In genomic region chr9:87596862-87597261, GRCh38 we compare ENCODE assay signal across 16 cellular contexts.
DNase-seq lines count a peak whose midpoint lies in the region; ATAC-seq and TF ChIP-seq lines count a peak whose summit lies in the region.
"Had no signal": no experiment of that assay in that cellular context is flagged by ENCODE, and none has a peak within 500 bp of the region (broad histone marks: within the 10 kb centered on the region; RNA-seq: fewer than 3 reads in every experiment).

No MANE protein-coding gene starts in this region.

- no peaks in the 10 kb centered on the region for H3K9me3 ChIP-seq in gastroesophageal sphincter
- H3K9me3 ChIP-seq in testis, result no peaks in the 10 kb centered on the region

- H3K36me3 ChIP-seq in gastroesophageal sphincter (no peaks in the 10 kb centered on the region), testis (ENCODE audit: low read depth, missing control alignments) (no peaks in the 10 kb centered on the region)

- no peak for TF ChIP-seq EP300 in gastroesophageal sphincter (IDR thresholded peaks at IDR 0.05)

- intact Hi-C loops in testis (cut with DNase I; ENCODE audit: low total_unique reads), result no loop called here

- CTCF ChIA-PET in activated CD8-positive, alpha-beta T cell treated with anti-CD3 and anti-CD28 coated beads, Interleukin-2, amount 10 ng/mL, durations not matched to agents 7 days and 5 days (lab: Charles Lee), result no interaction called here

- H3K27ac ChIP-seq in gastroesophageal sphincter (peak overlapping the region; percentile 21 to 87 (median 82)), testis (no peak overlapping the region)
- H3K27ac ChIP-seq: C4-2B had no signal

- WGBS in gastroesophageal sphincter (ENCODE audit: low coverage in 1 of 2), 2 donors, result 37% methylated on average over 6 of the region's 7 CpGs; no CpG with 5 or more reads in 1 of the 2 donors
- 0 to 55% methylated on average over 1 to 7 of the region's 7 CpGs for WGBS in testis, 2 donors

- no peaks in the 10 kb centered on the region for H3K4me1 Mint-ChIP-seq in activated CD8-positive, alpha-beta T cell treated with anti-CD3 and anti-CD28 coated beads, Interleukin-2, amount 10 ng/mL, durations not matched to agents 7 days and 5 days (ENCODE audit: low read depth)
- H3K4me1 Mint-ChIP-seq: central memory CD8-positive, alpha-beta T cell had no signal

- H3K36me3 Mint-ChIP-seq in activated CD8-positive, alpha-beta T cell treated with anti-CD3 and anti-CD28 coated beads, Interleukin-2, amount 10 ng/mL, durations not matched to agents 7 days and 5 days (ENCODE audit: low read depth), result no peaks in the 10 kb centered on the region

- H3K4me3 ChIP-seq in gastroesophageal sphincter (no peak overlapping the region), testis (no peak overlapping the region)

- H3K27me3 Mint-ChIP-seq in activated CD8-positive, alpha-beta T cell treated with anti-CD3 and anti-CD28 coated beads, Interleukin-2, amount 10 ng/mL, durations not matched to agents 7 days and 5 days (ENCODE audit: low read depth), result no peaks in the 10 kb centered on the region

- H3K9me3 Mint-ChIP-seq in activated CD8-positive, alpha-beta T cell treated with anti-CD3 and anti-CD28 coated beads, Interleukin-2, amount 10 ng/mL, durations not matched to agents 7 days and 5 days (ENCODE audit: insufficient read depth), result no peaks in the 10 kb centered on the region
- H3K9me3 Mint-ChIP-seq: activated naive CD4-positive, alpha-beta T cell treated with anti-CD3 and anti-CD28 coated beads for 36 hours; central memory CD8-positive, alpha-beta T cell had no signal

- POLR2A ChIA-PET in activated CD8-positive, alpha-beta T cell treated with anti-CD3 and anti-CD28 coated beads, Interleukin-2, amount 10 ng/mL, durations not matched to agents 7 days and 5 days (lab: Charles Lee), result no interaction called here

- H3K27me3 ChIP-seq in gastroesophageal sphincter (no peaks in the 10 kb centered on the region), testis (no peaks in the 10 kb centered on the region)

- no peak overlapping the region for H3K27ac Mint-ChIP-seq in activated CD8-positive, alpha-beta T cell treated with anti-CD3 and anti-CD28 coated beads, Interleukin-2, amount 10 ng/mL, durations not matched to agents 7 days and 5 days
- H3K27ac Mint-ChIP-seq: activated naive CD4-positive, alpha-beta T cell treated with anti-CD3 and anti-CD28 coated beads for 36 hours had no signal

- ATAC-seq in gastroesophageal sphincter, result peak; percentile 30
- no peak for ATAC-seq in activated CD8-positive, alpha-beta T cell treated with anti-CD3 and anti-CD28 coated beads, Interleukin-2, amount 10 ng/mL, durations not matched to agents 7 days and 5 days
- ATAC-seq: PC-3 had no signal

- TF ChIP-seq CTCF in gastroesophageal sphincter (IDR thresholded peaks at IDR 0.05) (no peak), testis (IDR thresholded peaks at IDR 0.05) (no peak)

- H3K4me3 Mint-ChIP-seq in activated CD8-positive, alpha-beta T cell treated with anti-CD3 and anti-CD28 coated beads, Interleukin-2, amount 10 ng/mL, durations not matched to agents 7 days and 5 days, result no peak overlapping the region
- H3K4me3 Mint-ChIP-seq: activated naive CD4-positive, alpha-beta T cell treated with anti-CD3 and anti-CD28 coated beads for 36 hours; central memory CD8-positive, alpha-beta T cell had no signal

- DNase-seq in astrocyte of the hippocampus (ENCODE audit: low read depth, low spot score) (peak; percentile 43), mucosa of gallbladder (ENCODE audit: low spot score) (peak; percentile 63), testis (peak; percentile 35), COLO829 (ENCODE audit: low spot score) (no peak), D341Med (ENCODE audit: low spot score) (no peak)
- DNase-seq in activated CD8-positive, alpha-beta T cell treated with anti-CD3 and anti-CD28 coated beads, Interleukin-2, amount 10 ng/mL, durations not matched to agents 7 days and 5 days, result no peak
- DNase-seq: activated CD4-positive, CD25-positive, alpha-beta regulatory T cell; activated naive CD4-positive, alpha-beta T cell treated with anti-CD3 and anti-CD28 coated beads for 36 hours; head of caudate nucleus; NCI-H187; NCI-H524 treated with DMSO at 0.1 percent for 48 hours; PC-3; substantia nigra had no signal

- peaks cover 31 to 100% (median 67%) of the 10 kb centered on the region in 3 donors for H3K4me1 ChIP-seq in gastroesophageal sphincter
- peaks cover 58% of the 10 kb centered on the region for H3K4me1 ChIP-seq in testis

- TF ChIP-seq POLR2A in gastroesophageal sphincter (IDR thresholded peaks at IDR 0.05), result no peak
- TF ChIP-seq POLR2A in testis (IDR thresholded peaks at IDR 0.05), result no peak

Comparison
In these comparisons a context has a peak if more than half of its experiments do, and no peak if none do; other contexts are left out.
1. DNase-seq: peak in astrocyte of the hippocampus (single experiment), mucosa of gallbladder (single experiment) and testis (single experiment); none in COLO829 (single experiment), activated CD8-positive, alpha-beta T cell treated with anti-CD3 and anti-CD28 coated beads, Interleukin-2, amount 10 ng/mL, durations not matched to agents 7 days and 5 days (single experiment) and D341Med (single experiment).
2. H3K27ac ChIP-seq: peak in gastroesophageal sphincter (4 of 4); none in testis (0 of 2).